ENCODE assay signal across 8 cellular contexts in the genomic region with DNA sequence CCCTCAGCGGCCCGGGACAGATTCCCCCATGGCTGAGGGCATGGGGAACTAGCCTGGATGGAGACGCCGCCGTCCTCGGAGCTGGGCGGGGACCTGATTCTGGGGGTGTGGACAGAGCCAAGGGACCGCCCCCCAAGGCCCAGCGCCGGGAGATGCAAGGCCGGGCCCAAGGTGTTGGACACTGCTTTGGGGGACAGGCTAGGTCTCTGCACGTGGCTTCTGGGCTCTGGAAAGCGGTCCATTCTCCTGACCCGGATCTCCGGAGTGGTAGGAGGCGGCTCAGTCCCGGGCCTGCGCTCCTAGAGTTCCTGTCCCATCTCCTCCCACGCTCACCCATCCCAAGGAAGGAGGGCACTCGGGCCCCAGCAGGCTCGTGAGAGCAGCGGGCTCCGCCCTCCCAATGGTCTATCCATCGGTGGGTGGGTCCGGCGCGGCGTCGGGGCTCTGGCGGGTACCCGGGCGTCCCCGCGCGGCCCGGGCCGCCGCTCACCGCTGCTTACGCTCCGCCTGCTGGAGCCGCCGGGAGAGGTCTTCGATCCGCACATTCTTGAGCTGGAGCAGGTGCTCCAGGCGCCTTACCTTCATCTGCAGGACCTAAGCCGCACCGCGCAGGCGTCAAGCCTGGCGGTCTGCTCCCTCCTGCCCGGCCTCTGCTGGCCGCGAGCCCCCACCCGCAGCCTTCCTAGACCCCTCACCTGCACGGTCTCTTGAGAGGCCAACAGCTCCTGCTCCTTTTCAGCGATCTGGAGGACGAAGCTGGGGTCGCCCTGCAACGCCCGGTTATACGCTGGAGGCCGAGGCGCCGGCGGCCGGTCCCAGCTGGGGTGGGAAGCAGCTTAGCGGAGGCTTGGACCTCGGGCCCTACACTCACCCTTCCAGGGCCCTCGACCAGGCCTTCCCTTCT. TPM values are rescaled to one million over a fixed set of nuclear protein-coding genes. Genes with fewer than 3 reads are reported as not detected.
DNase-seq lines count a peak whose midpoint lies in the region; ATAC-seq and TF ChIP-seq lines count a peak whose summit lies in the region.

No MANE protein-coding gene starts in this region.

- H3K9ac ChIP-seq in GM23248: peak overlapping the region; percentile 68

- TF ChIP-seq POLR2A in lower leg skin (IDR thresholded peaks at IDR 0.05): no peak

- WGBS in GM23248 (ENCODE audit: low coverage in 1 of 2, low lambda C conversion rate in 2 of 2, missing lambda C conversion rate in 2 of 2), 2 experiments: 5 to 7% methylated on average over 58 to 60 of the region's 70 CpGs
- WGBS in lower leg skin, 2 donors: 1 to 10% methylated on average over 19 to 43 of the region's 70 CpGs

- ATAC-seq in stimulated activated naive CD8-positive, alpha-beta T cell treated with anti-CD3 and anti-CD28 coated beads, Interleukin-15, Interleukin-2, amounts not matched to agents 100 U/mL and 50 U/mL, for 24 hours: peak; percentile 69
- no peak for ATAC-seq in HG03565 (IDR thresholded peaks at IDR 0.05; ENCODE audit: unreplicated experiment)

- H3K4me3 ChIP-seq in GM23248: peak overlapping the region; percentile 78
- peak overlapping the region; percentile 24 for H3K4me3 ChIP-seq in lower leg skin (ENCODE audit: low read depth, poor library complexity, severe bottlenecking)

- DNase-seq in AG08396 (ENCODE audit: low spot score) (peak; percentile 84), GM23248 (peak; percentile 80), T-helper 2 cell (peak in 3 of 5 experiments; percentile 37 to 70 (median 45)), dermis blood vessel endothelial cell (peak; percentile 41), lower leg skin (ENCODE audit: low spot score in 2 of 2) (peak in 1 of 2 donors; percentile 95), OCI-M2 (lab: John Stamatoyannopoulos, UW; ENCODE audit: unreplicated experiment) (no peak)
- peak; percentile 65 for DNase-seq in stimulated activated naive CD8-positive, alpha-beta T cell treated with anti-CD3 and anti-CD28 coated beads, Interleukin-15, Interleukin-2, amounts not matched to agents 100 U/mL and 50 U/mL, for 24 hours

- no peaks in the 10 kb centered on the region for H3K4me1 ChIP-seq in GM23248 (ENCODE audit: insufficient read depth)

- peaks cover 7% of the 10 kb centered on the region for H3K79me2 ChIP-seq in GM23248 (ENCODE audit: insufficient read depth)

- H3K4me2 ChIP-seq in GM23248 (ENCODE audit: unreplicated experiment): peak overlapping the region; percentile 87

- peaks cover 22% of the 10 kb centered on the region for H3F3A ChIP-seq in GM23248 (ENCODE audit: insufficient read depth)

- intact Hi-C loops in lower leg skin (cut with DNase I; ENCODE audit: low total_unique reads): no loop called here

- peak overlapping the region; percentile 87 for H2AFZ ChIP-seq in GM23248

- no peaks in the 10 kb centered on the region for H3K9me2 ChIP-seq in GM23248 (ENCODE audit: insufficient read depth)

- no peak overlapping the region for H3K27ac ChIP-seq in GM23248

- H3K36me3 ChIP-seq in GM23248 (ENCODE audit: low read depth): no peaks in the 10 kb centered on the region

- in situ Hi-C loops in GM23248 (cut with MboI): no loop called here

- H3K27me3 ChIP-seq in GM23248 (replicated peaks; ENCODE audit: insufficient read depth): no peaks in the 10 kb centered on the region

- no peaks in the 10 kb centered on the region for H3K9me3 ChIP-seq in GM23248 (ENCODE audit: low read depth)

- H4K20me1 ChIP-seq in GM23248 (ENCODE audit: insufficient read depth): no peaks in the 10 kb centered on the region

- no peak for TF ChIP-seq CTCF in lower leg skin (IDR thresholded peaks at IDR 0.05)

RNA-seq across cellular contexts. Expression of gene SPEF1, which starts 3.3 kb away (rescaled TPM):
- not detected in 2 replicates for total RNA-seq in GM23248 (2014; rRNA removed; shearing (Covaris generic))
- polyA plus RNA-seq in GM23248 (2016; fragmentation: Nextera tagmentation; extraction: Ambion mirVana): 0.11 TPM in 1 of 2 replicates, not detected in the other
- 0.05 TPM in 1 of 2 replicates, not detected in the other for total RNA-seq in dermis blood vessel endothelial cell
- total RNA-seq in lower leg skin: under 1 TPM in 1 of 4 donors, not detected in 3; 0.13 TPM

RNA-seq across cellular contexts. Expression of gene CENPB, which starts 8.6 kb away (rescaled TPM):
- total RNA-seq in GM23248 (2014; rRNA removed; shearing (Covaris generic)): 134 and 153 TPM in 2 replicates
- polyA plus RNA-seq in GM23248 (2016; fragmentation: Nextera tagmentation; extraction: Ambion mirVana): 4.5 and 4.6 TPM in 2 replicates
- 115 and 124 TPM in 2 replicates for total RNA-seq in dermis blood vessel endothelial cell
- 100 to 1,000 TPM in 2 of 4 donors, 10 to 100 TPM in 2; 94.4 to 109 (median 99.8) TPM for total RNA-seq in lower leg skin

RNA-seq across cellular contexts. Expression of gene ADISSP, which starts 10.4 kb away (rescaled TPM):
- total RNA-seq in GM23248 (2014; rRNA removed; shearing (Covaris generic)): 44.9 and 49.1 TPM in 2 replicates
- polyA plus RNA-seq in GM23248 (2016; fragmentation: Nextera tagmentation; extraction: Ambion mirVana): 62.6 and 65.4 TPM in 2 replicates
- total RNA-seq in dermis blood vessel endothelial cell (12.1 and 34.7 TPM in 2 replicates), lower leg skin (10 to 100 TPM in 3 of 4 donors, 1 to 10 TPM in 1; 9.7 to 21.8 (median 15.5) TPM)

RNA-seq across cellular contexts. Expression of gene CDC25B, which starts 18.1 kb away (rescaled TPM):
- total RNA-seq in GM23248 (2014; rRNA removed; shearing (Covaris generic)): 20.1 and 22.9 TPM in 2 replicates
- 16.3 and 18.2 TPM in 2 replicates for polyA plus RNA-seq in GM23248 (2016; fragmentation: Nextera tagmentation; extraction: Ambion mirVana)
- total RNA-seq in dermis blood vessel endothelial cell (28.8 and 91.1 TPM in 2 replicates), lower leg skin (10 to 100 TPM; 13.5 to 23.2 (median 18.5) TPM)

RNA-seq across cellular contexts. Expression of gene AP5S1, which starts 42.4 kb away (rescaled TPM):
- 24.8 and 25.0 TPM in 2 replicates for total RNA-seq in GM23248 (2014; rRNA removed; shearing (Covaris generic))
- polyA plus RNA-seq in GM23248 (2016; fragmentation: Nextera tagmentation; extraction: Ambion mirVana): 20.5 and 22.6 TPM in 2 replicates
- total RNA-seq in dermis blood vessel endothelial cell (22.3 and 31.6 TPM in 2 replicates), lower leg skin (10 to 100 TPM in 2 of 4 donors, 1 to 10 TPM in 2; 7.7 to 16.8 (median 10.5) TPM)
